Comparison of ENCODE assay signal across 14 cellular contexts in genomic region chr12:27940245-27940644, GRCh38. TPM values are rescaled to one million over a fixed set of nuclear protein-coding genes. Genes with fewer than 3 reads are reported as not detected.
"Had no signal": no experiment of that assay in that cellular context is flagged by ENCODE, and none has a peak within 500 bp of the region (broad histone marks: within the 10 kb centered on the region; RNA-seq: fewer than 3 reads in every experiment).

No MANE protein-coding gene starts in this region.

- H3K4me2 ChIP-seq: neural progenitor cell had no signal

- H3K36me3 ChIP-seq: gastrocnemius medialis, neural progenitor cell, right lobe of liver, thoracic aorta, tibial nerve, upper lobe of right lung, uterus had no signal

- H3K4me1 ChIP-seq: gastrocnemius medialis, neural progenitor cell, parathyroid adenoma, right lobe of liver, tibial nerve, upper lobe of right lung, uterus had no signal

- H3K27me3 ChIP-seq: gastrocnemius medialis, neural progenitor cell, right lobe of liver, tibial nerve, upper lobe of right lung, uterus had no signal

- ATAC-seq: gastrocnemius medialis had no signal

- H3K9ac ChIP-seq: neural progenitor cell, parathyroid adenoma had no signal

- H3K79me2 ChIP-seq: parathyroid adenoma had no signal

- H3K27ac ChIP-seq: epithelial cell of prostate, gastrocnemius medialis, neural progenitor cell, parathyroid adenoma, right lobe of liver, thoracic aorta, tibial nerve, upper lobe of right lung, uterus had no signal

- H3K4me3 ChIP-seq: gastrocnemius medialis, lung, mucosa of descending colon, neural progenitor cell, right lobe of liver, thoracic aorta, tibial nerve, upper lobe of right lung, uterus had no signal

- H3K9me3 ChIP-seq: gastrocnemius medialis, mucosa of descending colon, right lobe of liver, thoracic aorta, tibial nerve, upper lobe of right lung, uterus had no signal

- H2AFZ ChIP-seq: neural progenitor cell, parathyroid adenoma had no signal

RNA-seq across cellular contexts. Expression of gene PTHLH, which starts 32.3 kb away (rescaled TPM):
- total RNA-seq: endodermal cell; left ventricle myocardium superior; naive thymus-derived CD4-positive, alpha-beta T cell; right lobe of liver had no signal
- polyA plus RNA-seq: naive thymus-derived CD4-positive, alpha-beta T cell had no signal
